In the genomic region with DNA sequence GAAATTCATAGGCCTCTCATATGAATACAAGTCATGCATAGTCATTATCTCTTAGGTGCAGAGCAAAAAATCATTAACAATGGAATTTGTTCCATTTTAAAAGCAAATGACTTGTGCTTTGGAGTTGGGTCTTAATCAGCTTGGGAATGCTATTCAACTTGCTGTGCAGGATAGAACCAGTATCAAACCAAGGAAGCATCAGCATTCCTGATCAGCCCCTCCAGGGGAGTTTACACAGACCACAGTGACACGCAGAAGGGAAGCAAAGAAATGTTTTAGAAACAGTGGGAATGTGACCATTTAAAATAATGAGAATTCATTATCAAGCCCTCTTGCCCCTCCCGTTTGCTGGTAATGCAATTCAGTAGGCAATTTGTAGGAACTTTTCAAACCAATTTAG, we compare ENCODE assay signal across 20 cellular contexts.
A peak's percentile ranks its signal among the peaks of the same experiment; 100 is the strongest.
DNase-seq lines count a peak whose midpoint lies in the region; ATAC-seq and TF ChIP-seq lines count a peak whose summit lies in the region.
"Had no signal": no experiment of that assay in that cellular context is flagged by ENCODE, and none has a peak within 500 bp of the region (broad histone marks: within the 10 kb centered on the region; RNA-seq: fewer than 3 reads in every experiment).

No MANE protein-coding gene starts in this region.

- H3K36me3 Mint-ChIP-seq in glutamatergic neuron (ENCODE audit: unreplicated experiment) (no peaks in the 10 kb centered on the region), HFFc6 (ENCODE audit: low read depth) (no peaks in the 10 kb centered on the region)
- H3K36me3 Mint-ChIP-seq: IgD-negative memory B cell had no signal

- peaks cover 9 to 18% of the 10 kb centered on the region in 2 experiments for H3K4me1 ChIP-seq in trophoblast cell (ENCODE audit: control insufficient read depth in 1 of 2, insufficient read depth in 2 of 2, low read length in 2 of 2)
- H3K4me1 ChIP-seq in lower lobe of right lung: no peaks in the 10 kb centered on the region
- H3K4me1 ChIP-seq: A549; BLaER1 treated with 17β-estradiol and CSF1 and Interleukin-3, amounts not matched to agents 10 nM and 100 nM; SJSA1 had no signal

- H3K4me2 ChIP-seq in trophoblast cell (ENCODE audit: low read length): peak overlapping the region; percentile 4
- H3K4me2 ChIP-seq: A549; BLaER1 treated with 17β-estradiol and CSF1 and Interleukin-3, amounts not matched to agents 10 nM and 100 nM; KMS-11 had no signal

- H3K79me2 ChIP-seq in trophoblast cell (ENCODE audit: control insufficient read depth, insufficient read depth, low read length, poor library complexity): no peaks in the 10 kb centered on the region

- H2BK5ac ChIP-seq in trophoblast cell (ENCODE audit: low read depth, low read length, poor library complexity): no peak overlapping the region

- H3K27me3 Mint-ChIP-seq in glutamatergic neuron (ENCODE audit: unreplicated experiment): peaks cover 5% of the 10 kb centered on the region
- H3K27me3 Mint-ChIP-seq in HFFc6 (ENCODE audit: insufficient read depth): no peaks in the 10 kb centered on the region; the same call in 1 of the 2 replicates
- H3K27me3 Mint-ChIP-seq: CD4-positive, alpha-beta T cell; IgD-negative memory B cell had no signal

- H3K9me3 Mint-ChIP-seq in glutamatergic neuron (ENCODE audit: unreplicated experiment) (peaks cover 11% of the 10 kb centered on the region), HFFc6 (0 out of 2 replicates have a peak, but pooled peaks cover 4% of the 10 kb centered on the region)
- H3K9me3 Mint-ChIP-seq: CD4-positive, alpha-beta T cell; IgD-negative memory B cell had no signal

- H3K9me3 ChIP-seq in trophoblast cell (ENCODE audit: insufficient read depth, low read depth, low read length) (no peaks in the 10 kb centered on the region), lower lobe of right lung (no peaks in the 10 kb centered on the region)
- H3K9me3 ChIP-seq: A549; BLaER1 treated with 17β-estradiol and CSF1 and Interleukin-3, amounts not matched to agents 10 nM and 100 nM; SJSA1 had no signal

- no peak overlapping the region for H2BK120ac ChIP-seq in trophoblast cell (ENCODE audit: insufficient read depth, low read length, poor library complexity)

- H3K36me3 ChIP-seq in trophoblast cell (ENCODE audit: control insufficient read depth in 1 of 2, insufficient read depth in 2 of 2, low read length in 2 of 2) (no peaks in the 10 kb centered on the region), lower lobe of right lung (no peaks in the 10 kb centered on the region)
- H3K36me3 ChIP-seq: BLaER1 treated with 17β-estradiol and CSF1 and Interleukin-3, amounts not matched to agents 10 nM and 100 nM; SJSA1 had no signal

- DNase-seq in ELF-1 (ENCODE audit: low read depth, low spot score): peak; percentile 46
- no peak for DNase-seq in glutamatergic neuron
- DNase-seq in trophoblast cell: peak; percentile 51 to 74
- DNase-seq in HFFc6: no peak
- DNase-seq in left cardiac atrium: no peak
- DNase-seq in lower lobe of right lung: no peak
- DNase-seq in occipital lobe (lab: John Stamatoyannopoulos, UW): no peak
- DNase-seq: AML-193; CD4-positive, alpha-beta T cell; H7; NCI-H1048; NCI-H2029 treated with DMSO at 0.1 percent for 48 hours; Right ventricle myocardium superior; RPMI8226 had no signal

- no peak overlapping the region for H4K91ac ChIP-seq in trophoblast cell (ENCODE audit: low read depth, low read length)

- H2AFZ ChIP-seq in trophoblast cell (ENCODE audit: insufficient read depth, low read length, poor library complexity): no peak overlapping the region

- H3K18ac ChIP-seq in trophoblast cell (ENCODE audit: low read length): no peak overlapping the region

- H3K79me1 ChIP-seq in trophoblast cell (ENCODE audit: low read length): peaks cover 8% of the 10 kb centered on the region

- H3K27ac ChIP-seq in VCaP (peak overlapping the region; percentile 45), trophoblast cell (ENCODE audit: low read depth, low read length) (peak overlapping the region; percentile 27), lower lobe of right lung (no peak overlapping the region)
- H3K27ac ChIP-seq: A549; BLaER1 treated with 17β-estradiol and CSF1 and Interleukin-3, amounts not matched to agents 10 nM and 100 nM; KMS-11; SJSA1 had no signal

- H2AK5ac ChIP-seq in trophoblast cell (ENCODE audit: low read length): no peak overlapping the region

- no peak overlapping the region for H2BK12ac ChIP-seq in trophoblast cell (ENCODE audit: low read length)

- peak overlapping the region; percentile 19 for H3K27ac Mint-ChIP-seq in glutamatergic neuron (ENCODE audit: unreplicated experiment)
- no peak overlapping the region for H3K27ac Mint-ChIP-seq in HFFc6
- H3K27ac Mint-ChIP-seq: CD4-positive, alpha-beta T cell; IgD-negative memory B cell had no signal

- H3K23ac ChIP-seq in trophoblast cell (ENCODE audit: low read length): no peak overlapping the region

- peaks cover 30% of the 10 kb centered on the region for H3K4me1 Mint-ChIP-seq in glutamatergic neuron (ENCODE audit: low read depth, unreplicated experiment)
- H3K4me1 Mint-ChIP-seq in HFFc6 (ENCODE audit: low read depth): no peaks in the 10 kb centered on the region
- H3K4me1 Mint-ChIP-seq: IgD-negative memory B cell had no signal

- intact Hi-C loops in left cardiac atrium (cut with DNase I): no loop called here
- intact Hi-C loops in lower lobe of right lung (cut with DNase I): no loop called here

- H3K4ac ChIP-seq in trophoblast cell (ENCODE audit: low read depth, low read length): no peak overlapping the region

- H3K27me3 ChIP-seq in trophoblast cell (ENCODE audit: insufficient read depth, low read length): no peaks in the 10 kb centered on the region
- H3K27me3 ChIP-seq in lower lobe of right lung (ENCODE audit: low read depth): no peaks in the 10 kb centered on the region
- H3K27me3 ChIP-seq: BLaER1 treated with 17β-estradiol and CSF1 and Interleukin-3, amounts not matched to agents 10 nM and 100 nM; SJSA1 had no signal

- H4K12ac ChIP-seq in trophoblast cell (ENCODE audit: low read depth, low read length): no peak overlapping the region

- ATAC-seq in left cardiac atrium (no peak), lower lobe of right lung (no peak)
- ATAC-seq: A549 had no signal

- H3K4me3 ChIP-seq in trophoblast cell (ENCODE audit: low read depth, low read length): no peak overlapping the region
- H3K4me3 ChIP-seq in lower lobe of right lung: no peak overlapping the region
- H3K4me3 ChIP-seq: A549; BLaER1 treated with 17β-estradiol and CSF1 and Interleukin-3, amounts not matched to agents 10 nM and 100 nM; SJSA1 had no signal

- no peak for TF ChIP-seq CTCF in VCaP (conservative IDR thresholded peaks at IDR 0.05)
- no peak for TF ChIP-seq CTCF in glutamatergic neuron (IDR thresholded peaks at IDR 0.05; ENCODE audit: partially characterized antibody, unreplicated experiment)
- no peak for TF ChIP-seq CTCF in HFFc6 (IDR thresholded peaks at IDR 0.05)
- no peak for TF ChIP-seq CTCF in lower lobe of right lung (IDR thresholded peaks at IDR 0.05)

- no peak overlapping the region for H3K14ac ChIP-seq in trophoblast cell (ENCODE audit: low read length)

- no peak overlapping the region for H3K9ac ChIP-seq in trophoblast cell (ENCODE audit: low read length)
- H3K9ac ChIP-seq: BLaER1 treated with 17β-estradiol and CSF1 and Interleukin-3, amounts not matched to agents 10 nM and 100 nM; KMS-11 had no signal

- no CpG with 5 or more reads among the region's 2 CpGs for WGBS in trophoblast cell (ENCODE audit: extremely low coverage, insufficient coverage, insufficient read length)

- H3K4me3 Mint-ChIP-seq in glutamatergic neuron (ENCODE audit: unreplicated experiment): peak overlapping the region; percentile 14
- H3K4me3 Mint-ChIP-seq in HFFc6: no peak overlapping the region
- H3K4me3 Mint-ChIP-seq: CD4-positive, alpha-beta T cell; IgD-negative memory B cell had no signal

- H4K8ac ChIP-seq in trophoblast cell (ENCODE audit: low read depth, low read length): no peak overlapping the region

Comparison
In these comparisons a context has a peak if more than half of its experiments do, and no peak if none do; other contexts are left out.
1. DNase-seq: peak in ELF-1 (single experiment) and trophoblast cell (2 of 2); none in glutamatergic neuron (single experiment), HFFc6 (single experiment), left cardiac atrium (single experiment), lower lobe of right lung (single experiment) and occipital lobe (single experiment).